ENCODE assay signal across 24 cellular contexts in genomic region chr5:42337143-42337542, GRCh38.
"Had no signal": no experiment of that assay in that cellular context is flagged by ENCODE, and none has a peak within 500 bp of the region (broad histone marks: within the 10 kb centered on the region; RNA-seq: fewer than 3 reads in every experiment).

No MANE protein-coding gene starts in this region.

- H3K4me3 ChIP-seq: colonic mucosa, coronary artery, dorsolateral prefrontal cortex, esophagus muscularis mucosa, esophagus squamous epithelium, gastrocnemius medialis, gastroesophageal sphincter, heart left ventricle, heart right ventricle had no signal

- ATAC-seq: effector memory CD8-positive, alpha-beta T cell; esophagus mucosa; foreskin keratinocyte; gastrocnemius medialis; gastroesophageal sphincter; heart left ventricle had no signal

- H3K27ac ChIP-seq: colonic mucosa, coronary artery, dorsolateral prefrontal cortex, epithelial cell of prostate, esophagus muscularis mucosa, esophagus squamous epithelium, foreskin keratinocyte, gastrocnemius medialis, gastroesophageal sphincter, heart left ventricle, heart right ventricle had no signal

- H3K9me3 ChIP-seq: colonic mucosa had no signal

- H3K4me1 ChIP-seq: colonic mucosa, esophagus muscularis mucosa, esophagus squamous epithelium, foreskin keratinocyte, gastrocnemius medialis, gastroesophageal sphincter, heart left ventricle, heart right ventricle had no signal

- DNase-seq: colonic mucosa; cortex of kidney; dermis blood vessel endothelial cell; dorsolateral prefrontal cortex; effector CD4-positive, alpha-beta T cell; effector CD8-positive, alpha-beta T cell; effector memory CD4-positive, alpha-beta T cell; effector memory CD8-positive, alpha-beta T cell; endodermal cell; erythroblast; esophagus squamous epithelium; foreskin fibroblast; foreskin keratinocyte; foreskin melanocyte; gastrocnemius medialis; glutamatergic neuron; head of caudate nucleus; heart left ventricle; heart right ventricle had no signal

- H3K36me3 ChIP-seq: colonic mucosa, esophagus muscularis mucosa, esophagus squamous epithelium, gastrocnemius medialis, gastroesophageal sphincter, heart left ventricle, heart right ventricle had no signal

- H3K27me3 ChIP-seq: colonic mucosa, dorsolateral prefrontal cortex, esophagus muscularis mucosa, esophagus squamous epithelium, foreskin keratinocyte, gastrocnemius medialis, gastroesophageal sphincter, heart left ventricle, heart right ventricle had no signal
